In the genomic region with DNA sequence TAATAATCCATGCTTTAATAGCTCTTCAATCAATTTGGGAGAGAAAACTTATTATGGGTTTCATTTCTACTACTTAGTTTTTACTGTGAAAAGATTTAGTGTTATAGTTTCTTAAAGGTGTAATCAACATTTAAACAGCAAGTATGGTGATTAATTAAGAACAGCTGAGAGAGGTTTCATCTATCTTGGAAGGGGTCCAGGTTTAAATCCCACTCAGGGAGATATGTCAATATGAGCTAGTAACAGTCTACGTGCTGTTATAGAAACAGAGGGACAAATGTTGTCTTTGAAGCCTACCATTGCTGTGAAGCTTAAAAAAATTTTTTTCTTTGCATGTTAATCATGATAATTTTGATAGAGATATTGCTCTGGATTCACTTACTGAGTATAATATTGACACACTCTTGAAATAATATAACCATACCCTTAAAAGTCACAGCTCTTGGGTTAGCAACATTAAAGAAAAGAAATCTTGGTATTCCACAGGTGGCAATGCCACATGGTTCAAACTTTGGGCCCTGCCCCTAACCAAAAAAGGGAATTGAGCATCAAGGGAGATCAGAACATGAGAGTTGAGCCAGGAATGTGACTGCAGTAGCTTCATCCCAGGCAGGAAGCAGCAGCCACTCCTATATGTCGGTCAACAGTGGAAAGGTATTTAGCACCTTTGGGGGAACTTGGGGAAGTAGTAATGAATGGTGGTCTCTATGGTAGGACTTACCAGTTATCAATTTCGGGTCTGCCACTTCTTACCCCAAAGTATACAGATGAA, we compare ENCODE assay signal across 1 cellular context.
TF ChIP-seq lines count a peak whose summit lies in the region.

No MANE protein-coding gene starts in this region.

TF ChIP-seq in WTC11, 78 proteins besides CTCF, POLR2A, EP300 and RAD21 (continued from another document):
- TF ChIP-seq, protein P1, sequence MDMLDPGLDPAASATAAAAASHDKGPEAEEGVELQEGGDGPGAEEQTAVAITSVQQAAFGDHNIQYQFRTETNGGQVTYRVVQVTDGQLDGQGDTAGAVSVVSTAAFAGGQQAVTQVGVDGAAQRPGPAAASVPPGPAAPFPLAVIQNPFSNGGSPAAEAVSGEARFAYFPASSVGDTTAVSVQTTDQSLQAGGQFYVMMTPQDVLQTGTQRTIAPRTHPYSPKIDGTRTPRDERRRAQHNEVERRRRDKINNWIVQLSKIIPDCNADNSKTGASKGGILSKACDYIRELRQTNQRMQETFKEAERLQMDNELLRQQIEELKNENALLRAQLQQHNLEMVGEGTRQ (CRISPR knock-in tag; IDR thresholded peaks at IDR 0.05), result no peak
- no peak for TF ChIP-seq FOXK1 (CRISPR knock-in tag; IDR thresholded peaks at IDR 0.05)
- no peak for TF ChIP-seq RORB (CRISPR knock-in tag; IDR thresholded peaks at IDR 0.05)
- TF ChIP-seq, protein P2, sequence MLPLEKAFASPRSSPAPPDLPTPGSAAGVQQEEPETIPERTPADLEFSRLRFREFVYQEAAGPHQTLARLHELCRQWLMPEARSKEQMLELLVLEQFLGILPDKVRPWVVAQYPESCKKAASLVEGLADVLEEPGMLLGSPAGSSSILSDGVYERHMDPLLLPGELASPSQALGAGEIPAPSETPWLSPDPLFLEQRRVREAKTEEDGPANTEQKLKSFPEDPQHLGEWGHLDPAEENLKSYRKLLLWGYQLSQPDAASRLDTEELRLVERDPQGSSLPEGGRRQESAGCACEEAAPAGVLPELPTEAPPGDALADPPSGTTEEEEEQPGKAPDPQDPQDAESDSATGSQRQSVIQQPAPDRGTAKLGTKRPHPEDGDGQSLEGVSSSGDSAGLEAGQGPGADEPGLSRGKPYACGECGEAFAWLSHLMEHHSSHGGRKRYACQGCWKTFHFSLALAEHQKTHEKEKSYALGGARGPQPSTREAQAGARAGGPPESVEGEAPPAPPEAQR (CRISPR knock-in tag; IDR thresholded peaks at IDR 0.05), result no peak
TF ChIP-seq in WTC11: peak in this region for 0.
